ENCODE assay signal across 8 cellular contexts in genomic region chr20:21302645-21303060, GRCh38. TPM values are rescaled to one million over a fixed set of nuclear protein-coding genes. Genes with fewer than 3 reads are reported as not detected.
A peak's percentile ranks its signal among the peaks of the same experiment; 100 is the strongest.
DNase-seq lines count a peak whose midpoint lies in the region; ATAC-seq and TF ChIP-seq lines count a peak whose summit lies in the region.

No MANE protein-coding gene starts in this region.

- H3K4me1 ChIP-seq in iPS-18a (ENCODE audit: control insufficient read depth, low read depth, low read length): no peaks in the 10 kb centered on the region

- no peaks in the 10 kb centered on the region for H3K9me3 ChIP-seq in iPS-18a (ENCODE audit: control insufficient read depth, low read depth, low read length)

- H3K9me3 Mint-ChIP-seq in activated naive CD4-positive, alpha-beta T cell treated with anti-CD3 and anti-CD28 coated beads, Interleukin-2, amount 50 U/mL, for 72 hours: no peaks in the 10 kb centered on the region

- TF ChIP-seq CTCF in GM12864 (IDR thresholded peaks at IDR 0.05; ENCODE audit: low read depth, low read length, missing control alignments): no peak

- H3K36me3 Mint-ChIP-seq in activated naive CD4-positive, alpha-beta T cell treated with anti-CD3 and anti-CD28 coated beads, Interleukin-2, amount 50 U/mL, for 72 hours: peaks cover 17 to 26% of the 10 kb centered on the region in 2 donors

- H3K4me3 ChIP-seq in GM12864 (ENCODE audit: low read depth, low read length) (peak overlapping the region; percentile 82), iPS-18a (ENCODE audit: low read length) (peak overlapping the region; percentile 96)

- H3K27ac Mint-ChIP-seq in activated naive CD4-positive, alpha-beta T cell treated with anti-CD3 and anti-CD28 coated beads, Interleukin-2, amount 50 U/mL, for 72 hours: peak overlapping the region; percentile 92 to 97

- H3K27me3 ChIP-seq in iPS-18a (ENCODE audit: control insufficient read depth, insufficient read depth, low read length): no peaks in the 10 kb centered on the region

- peak overlapping the region; percentile 78 for H3K27ac ChIP-seq in iPS-18a (ENCODE audit: low read length)

- peak overlapping the region; percentile 99 for H3K9ac ChIP-seq in iPS-18a (ENCODE audit: low read length)

- peak; percentile 40 for ATAC-seq in HG02885 (IDR thresholded peaks at IDR 0.05; ENCODE audit: poor library complexity, unreplicated experiment)
- ATAC-seq in activated naive CD4-positive, alpha-beta T cell treated with anti-CD3 and anti-CD28 coated beads, Interleukin-2, amount 50 U/mL, for 72 hours: no peak
- ATAC-seq in stimulated activated naive CD8-positive, alpha-beta T cell treated with anti-CD3 and anti-CD28 coated beads, Interleukin-15, Interleukin-2, amounts not matched to agents 100 U/mL and 50 U/mL, for 24 hours: peak; percentile 33

- DNase-seq in GM12864 (ENCODE audit: low read depth): no peak
- no peak for DNase-seq in activated naive CD4-positive, alpha-beta T cell treated with anti-CD3 and anti-CD28 coated beads, Interleukin-2, amount 50 U/mL, for 72 hours (ENCODE audit: low spot score in 2 of 2)
- no peak for DNase-seq in stimulated activated naive CD8-positive, alpha-beta T cell treated with anti-CD3 and anti-CD28 coated beads, Interleukin-15, Interleukin-2, amounts not matched to agents 100 U/mL and 50 U/mL, for 24 hours
- no peak for DNase-seq in T-helper 9 cell
- DNase-seq in NCI-H187 treated with DMSO at 0.1 percent for 48 hours (lab: John Stamatoyannopoulos, UW): no peak
- DNase-seq in activated CD4-positive, alpha-beta T cell treated with anti-CD3 and anti-CD28 coated beads, Interleukin-2, amount 50 U/mL, for 4 hours: no peak

- no peaks in the 10 kb centered on the region for H3K36me3 ChIP-seq in iPS-18a (ENCODE audit: control insufficient read depth, low read depth, low read length)

RNA-seq across cellular contexts. Expression of gene XRN2, which starts 0.5 kb away (rescaled TPM):
- total RNA-seq in activated naive CD4-positive, alpha-beta T cell treated with anti-CD3 and anti-CD28 coated beads, Interleukin-2, amount 50 U/mL, for 72 hours: 10 to 100 TPM; 55.5 to 87.4 TPM

Comparison
In these comparisons a context has a peak if more than half of its experiments do, and no peak if none do; other contexts are left out.
1. ATAC-seq: peak in HG02885 (single experiment) and stimulated activated naive CD8-positive, alpha-beta T cell treated with anti-CD3 and anti-CD28 coated beads, Interleukin-15, Interleukin-2, amounts not matched to agents 100 U/mL and 50 U/mL, for 24 hours (single experiment); none in activated naive CD4-positive, alpha-beta T cell treated with anti-CD3 and anti-CD28 coated beads, Interleukin-2, amount 50 U/mL, for 72 hours (0 of 2).